ENCODE assay signal across 1 cellular context in the genomic region with DNA sequence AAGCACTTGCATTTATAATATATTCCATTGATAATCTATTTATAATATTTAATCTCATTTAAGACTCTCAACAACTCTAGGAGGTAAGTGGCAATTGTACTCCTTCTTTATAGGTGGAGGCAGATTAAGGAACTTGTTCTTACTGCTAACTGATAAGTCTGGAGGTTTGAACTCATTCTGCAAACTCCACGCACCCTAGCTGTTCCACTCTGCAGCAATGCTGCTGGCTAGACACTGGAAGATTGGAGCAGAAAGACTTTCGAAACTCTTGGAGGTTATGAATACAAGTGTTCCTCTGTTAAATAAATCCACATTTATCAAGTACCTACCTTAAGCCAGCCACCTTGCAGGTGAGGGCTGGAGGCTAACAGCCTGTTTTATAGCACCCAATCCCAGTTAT.
TF ChIP-seq lines count a peak whose summit lies in the region.

No MANE protein-coding gene starts in this region.

TF ChIP-seq in GM23338, 12 proteins besides CTCF, POLR2A, EP300 and RAD21 (continued from another document):
- TF ChIP-seq, protein P1, sequence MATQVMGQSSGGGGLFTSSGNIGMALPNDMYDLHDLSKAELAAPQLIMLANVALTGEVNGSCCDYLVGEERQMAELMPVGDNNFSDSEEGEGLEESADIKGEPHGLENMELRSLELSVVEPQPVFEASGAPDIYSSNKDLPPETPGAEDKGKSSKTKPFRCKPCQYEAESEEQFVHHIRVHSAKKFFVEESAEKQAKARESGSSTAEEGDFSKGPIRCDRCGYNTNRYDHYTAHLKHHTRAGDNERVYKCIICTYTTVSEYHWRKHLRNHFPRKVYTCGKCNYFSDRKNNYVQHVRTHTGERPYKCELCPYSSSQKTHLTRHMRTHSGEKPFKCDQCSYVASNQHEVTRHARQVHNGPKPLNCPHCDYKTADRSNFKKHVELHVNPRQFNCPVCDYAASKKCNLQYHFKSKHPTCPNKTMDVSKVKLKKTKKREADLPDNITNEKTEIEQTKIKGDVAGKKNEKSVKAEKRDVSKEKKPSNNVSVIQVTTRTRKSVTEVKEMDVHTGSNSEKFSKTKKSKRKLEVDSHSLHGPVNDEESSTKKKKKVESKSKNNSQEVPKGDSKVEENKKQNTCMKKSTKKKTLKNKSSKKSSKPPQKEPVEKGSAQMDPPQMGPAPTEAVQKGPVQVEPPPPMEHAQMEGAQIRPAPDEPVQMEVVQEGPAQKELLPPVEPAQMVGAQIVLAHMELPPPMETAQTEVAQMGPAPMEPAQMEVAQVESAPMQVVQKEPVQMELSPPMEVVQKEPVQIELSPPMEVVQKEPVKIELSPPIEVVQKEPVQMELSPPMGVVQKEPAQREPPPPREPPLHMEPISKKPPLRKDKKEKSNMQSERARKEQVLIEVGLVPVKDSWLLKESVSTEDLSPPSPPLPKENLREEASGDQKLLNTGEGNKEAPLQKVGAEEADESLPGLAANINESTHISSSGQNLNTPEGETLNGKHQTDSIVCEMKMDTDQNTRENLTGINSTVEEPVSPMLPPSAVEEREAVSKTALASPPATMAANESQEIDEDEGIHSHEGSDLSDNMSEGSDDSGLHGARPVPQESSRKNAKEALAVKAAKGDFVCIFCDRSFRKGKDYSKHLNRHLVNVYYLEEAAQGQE (IDR thresholded peaks at IDR 0.05; ENCODE audit: unreplicated experiment): no peak
- TF ChIP-seq ZNF114 (CRISPR knock-in tag; IDR thresholded peaks at IDR 0.05): no peak
- no peak for TF ChIP-seq NANOG (IDR thresholded peaks at IDR 0.05; ENCODE audit: borderline replicate concordance)
- TF ChIP-seq ETS1 (IDR thresholded peaks at IDR 0.05): no peak
- no peak for TF ChIP-seq CREB1 (CRISPR knock-in tag; IDR thresholded peaks at IDR 0.05; ENCODE audit: low read depth)
- TF ChIP-seq JUNB (IDR thresholded peaks at IDR 0.05; ENCODE audit: unreplicated experiment): no peak
- no peak for TF ChIP-seq EZH2 (IDR thresholded peaks at IDR 0.05; ENCODE audit: low read depth, unreplicated experiment)
TF ChIP-seq in GM23338: peak in this region for 0.
